8 cellular contexts compared by ENCODE assay signal in genomic region chr5:109689740-109690455, GRCh38. TPM values are rescaled to one million over a fixed set of nuclear protein-coding genes. Genes with fewer than 3 reads are reported as not detected.
DNase-seq lines count a peak whose midpoint lies in the region; ATAC-seq and TF ChIP-seq lines count a peak whose summit lies in the region.

TSS of gene MAN2A1 (plus strand) at chr5:109689927. CDS start at chr5:109690418, 491 bp downstream.

- WGBS in neuronal stem cell (ENCODE audit: extremely low coverage in 2 of 2, insufficient read length in 2 of 2, insufficient replicate concordance in 1 of 2), 2 donors, result no CpG with 5 or more reads among the region's 78 CpGs

- peak within 1 kb of the TSS; percentile 65 for H2BK120ac ChIP-seq in neuronal stem cell (ENCODE audit: low read depth, low read length)

- peak within 1 kb of the TSS; percentile 76 for H2BK5ac ChIP-seq in neuronal stem cell (ENCODE audit: low read length)

- peak within 1 kb of the TSS; percentile 90 for H2AFZ ChIP-seq in neuronal stem cell (ENCODE audit: low read length)

- H3K14ac ChIP-seq in neuronal stem cell (ENCODE audit: low read length), result peak within 1 kb of the TSS; percentile 76

- DNase-seq in DMS 273 (lab: John Stamatoyannopoulos, UW; ENCODE audit: unreplicated experiment), result peak; percentile 91
- DNase-seq in HUDEP-2 (lab: John Stamatoyannopoulos, UW; ENCODE audit: unreplicated experiment in 76 of 76), result peak in 75 of 76 experiments; percentile 9 to 82 (median 68)
- DNase-seq in RWPE2 (ENCODE audit: low spot score), result peak; percentile 85
- peak; percentile 75 for DNase-seq in activated gamma-delta T cell treated with Interleukin-2 at 50 U/mL for 16 hours
- DNase-seq in foreskin fibroblast, result peak; percentile 69 to 88
- DNase-seq in neuronal stem cell (ENCODE audit: low spot score), result peak; percentile 73
- peak in 40 of 49 donors; percentile 21 to 85 (median 71) for DNase-seq in substantia nigra (lab: John Stamatoyannopoulos, UW)

- H2BK12ac ChIP-seq in neuronal stem cell (ENCODE audit: low read length), result peak within 1 kb of the TSS; percentile 36

- peak within 1 kb of the TSS; percentile 96 for H3K9ac ChIP-seq in neuronal stem cell (ENCODE audit: low read depth, low read length, poor library complexity)

- peak within 1 kb of the TSS; percentile 97 for H3K18ac ChIP-seq in neuronal stem cell (ENCODE audit: low read length)

- peak within 1 kb of the TSS; percentile 69 for H2AK5ac ChIP-seq in neuronal stem cell (ENCODE audit: low read depth, low read length)

- no peak within 1 kb of the TSS for H4K91ac ChIP-seq in neuronal stem cell (ENCODE audit: low read depth, low read length, poor library complexity)

- H4K8ac ChIP-seq in neuronal stem cell (ENCODE audit: low read depth, low read length), result no peak within 1 kb of the TSS

- H3K27me3 ChIP-seq in RWPE2 (ENCODE audit: insufficient read depth, poor library complexity, severe bottlenecking) (no peaks in the 10 kb centered on the region), neuronal stem cell (ENCODE audit: control insufficient read depth in 3 of 3, insufficient read depth in 3 of 3, low read depth in 1 of 3, low read length in 3 of 3) (no peaks in the 10 kb centered on the region)

- H3K23ac ChIP-seq in neuronal stem cell (ENCODE audit: low read depth, low read length, poor library complexity), result peak within 1 kb of the TSS; percentile 95

- H3K4me1 ChIP-seq in RWPE2 (ENCODE audit: insufficient read depth, poor library complexity, severe bottlenecking) (peaks cover 33% of the 10 kb centered on the region), neuronal stem cell (ENCODE audit: control insufficient read depth in 2 of 2, insufficient read depth in 1 of 2, low read depth in 1 of 2, low read length in 2 of 2) (peaks cover 5 to 9% of the 10 kb centered on the region in 2 donors)

- H3K4me3 ChIP-seq in RWPE2 (ENCODE audit: severe bottlenecking) (peak within 1 kb of the TSS; percentile 77), foreskin fibroblast (ENCODE audit: low read depth in 1 of 2, low read length in 2 of 2) (peak within 1 kb of the TSS; percentile 93), neuronal stem cell (ENCODE audit: low read length in 2 of 2) (peak within 1 kb of the TSS; percentile 86 to 100)

- no peaks in the 10 kb centered on the region for H3K9me3 ChIP-seq in RWPE2 (ENCODE audit: severe bottlenecking)
- H3K9me3 ChIP-seq in neuronal stem cell (replicated peaks in 1 of 2; ENCODE audit: control insufficient read depth in 2 of 2, insufficient read depth in 1 of 2, low read depth in 1 of 2, low read length in 2 of 2), result peaks cover 6 to 12% of the 10 kb centered on the region in 2 donors

- peak within 1 kb of the TSS; percentile 20 for H3K4ac ChIP-seq in neuronal stem cell (ENCODE audit: low read length)

- no peak for TF ChIP-seq CTCF in RWPE2 (IDR thresholded peaks at IDR 0.05; ENCODE audit: poor library complexity, severe bottlenecking)
- no peak for TF ChIP-seq CTCF in foreskin fibroblast (IDR thresholded peaks at IDR 0.05; ENCODE audit: low read depth, low read length)

- H3K4me2 ChIP-seq in neuronal stem cell (ENCODE audit: insufficient read depth, low read length, poor library complexity, severe bottlenecking), result peak within 1 kb of the TSS; percentile 57

- peaks cover 5% of the 10 kb centered on the region for H3K79me1 ChIP-seq in neuronal stem cell (ENCODE audit: low read depth, low read length)

- peak within 1 kb of the TSS; percentile 30 for H2BK15ac ChIP-seq in neuronal stem cell (ENCODE audit: low read length)

- ATAC-seq in GM21390 (IDR thresholded peaks at IDR 0.05; ENCODE audit: unreplicated experiment) (peak; percentile 56), RWPE2 (ENCODE audit: low read depth) (peak; percentile 66)

- H3K27ac ChIP-seq in RWPE2 (ENCODE audit: poor library complexity, severe bottlenecking), result peak within 1 kb of the TSS; percentile 88
- peak within 1 kb of the TSS; percentile 94 for H3K27ac ChIP-seq in neuronal stem cell (replicated peaks; ENCODE audit: low read length)
- H3K27ac ChIP-seq in substantia nigra (ENCODE audit: low read depth, low read length, poor library complexity, severe bottlenecking), result peak within 1 kb of the TSS; percentile 98

- no peaks in the 10 kb centered on the region for H3K36me3 ChIP-seq in RWPE2 (ENCODE audit: low read depth)
- H3K36me3 ChIP-seq in neuronal stem cell (replicated peaks in 1 of 2; ENCODE audit: control insufficient read depth in 2 of 2, insufficient read depth in 2 of 2, low read length in 2 of 2), result peaks cover 2 to 4% of the 10 kb centered on the region in 2 donors

RNA-seq across cellular contexts. Expression of gene MAN2A1, which starts in this region (rescaled TPM):
- polyA plus RNA-seq in neuronal stem cell (2013, experiment 1 of 2), result 48.4 TPM
- 49.4 TPM for polyA plus RNA-seq in neuronal stem cell (2013, experiment 2 of 2)

Comparison
In these comparisons a context has a peak if more than half of its experiments do, and no peak if none do; other contexts are left out.
1. Peak in every context shown above with its lines: DNase-seq, ATAC-seq, H3K4me3 ChIP-seq and H3K27ac ChIP-seq.